In the genomic region with DNA sequence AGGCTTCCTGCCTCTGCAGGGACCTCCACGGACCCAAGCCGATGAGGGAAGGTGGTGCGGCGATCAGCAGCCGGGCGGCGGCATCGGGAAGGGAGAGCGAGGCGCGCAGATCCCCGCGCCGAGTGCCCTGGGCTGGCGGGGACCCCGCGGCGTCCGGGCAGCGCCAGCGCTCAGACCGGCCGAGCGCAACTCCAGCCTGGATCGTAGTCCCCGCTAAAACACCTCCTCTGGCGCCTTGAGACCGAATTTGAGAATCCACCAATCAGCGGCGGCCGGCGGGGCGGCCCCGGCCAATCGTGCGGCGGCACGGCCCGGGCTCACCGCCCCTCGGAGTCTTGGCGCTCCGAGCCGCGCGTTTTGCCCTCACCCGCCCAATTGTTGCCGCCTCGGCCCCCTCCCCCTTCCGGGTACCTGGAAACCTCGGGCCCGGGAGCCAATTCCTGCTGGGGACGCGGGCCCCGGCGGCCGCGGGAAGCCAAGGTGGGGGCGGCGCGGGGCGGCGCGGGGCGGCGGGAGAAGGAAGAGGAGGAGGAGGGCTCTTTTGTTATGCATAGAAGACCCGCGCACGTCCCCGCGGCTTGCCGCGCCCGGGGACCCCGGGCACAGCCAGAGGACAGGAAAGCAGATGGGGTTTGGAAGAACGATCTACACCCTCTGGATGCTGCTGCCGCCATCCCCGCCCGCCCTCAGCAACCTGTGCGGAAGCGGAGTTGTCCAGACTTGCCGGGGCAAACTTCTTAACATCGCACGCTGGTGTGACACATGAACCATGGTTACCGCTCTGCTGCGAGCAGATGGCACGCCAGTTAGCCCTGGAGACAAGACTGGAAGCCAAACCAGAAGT, we compare ENCODE assay signal across 1 cellular context.
TF ChIP-seq lines count a peak whose summit lies in the region.

A gene with protein sequence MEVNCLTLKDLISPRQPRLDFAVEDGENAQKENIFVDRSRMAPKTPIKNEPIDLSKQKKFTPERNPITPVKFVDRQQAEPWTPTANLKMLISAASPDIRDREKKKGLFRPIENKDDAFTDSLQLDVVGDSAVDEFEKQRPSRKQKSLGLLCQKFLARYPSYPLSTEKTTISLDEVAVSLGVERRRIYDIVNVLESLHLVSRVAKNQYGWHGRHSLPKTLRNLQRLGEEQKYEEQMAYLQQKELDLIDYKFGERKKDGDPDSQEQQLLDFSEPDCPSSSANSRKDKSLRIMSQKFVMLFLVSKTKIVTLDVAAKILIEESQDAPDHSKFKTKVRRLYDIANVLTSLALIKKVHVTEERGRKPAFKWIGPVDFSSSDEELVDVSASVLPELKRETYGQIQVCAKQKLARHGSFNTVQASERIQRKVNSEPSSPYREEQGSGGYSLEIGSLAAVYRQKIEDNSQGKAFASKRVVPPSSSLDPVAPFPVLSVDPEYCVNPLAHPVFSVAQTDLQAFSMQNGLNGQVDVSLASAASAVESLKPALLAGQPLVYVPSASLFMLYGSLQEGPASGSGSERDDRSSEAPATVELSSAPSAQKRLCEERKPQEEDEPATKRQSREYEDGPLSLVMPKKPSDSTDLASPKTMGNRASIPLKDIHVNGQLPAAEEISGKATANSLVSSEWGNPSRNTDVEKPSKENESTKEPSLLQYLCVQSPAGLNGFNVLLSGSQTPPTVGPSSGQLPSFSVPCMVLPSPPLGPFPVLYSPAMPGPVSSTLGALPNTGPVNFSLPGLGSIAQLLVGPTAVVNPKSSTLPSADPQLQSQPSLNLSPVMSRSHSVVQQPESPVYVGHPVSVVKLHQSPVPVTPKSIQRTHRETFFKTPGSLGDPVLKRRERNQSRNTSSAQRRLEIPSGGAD (minus strand): TSS at position 209 of the 844 bp plus-strand sequence. CDS start 934 bp downstream, outside the sequence.

TF ChIP-seq in HepG2, 621 proteins besides CTCF, POLR2A, EP300 and RAD21 (continued from another document):
- TF ChIP-seq, protein P1, sequence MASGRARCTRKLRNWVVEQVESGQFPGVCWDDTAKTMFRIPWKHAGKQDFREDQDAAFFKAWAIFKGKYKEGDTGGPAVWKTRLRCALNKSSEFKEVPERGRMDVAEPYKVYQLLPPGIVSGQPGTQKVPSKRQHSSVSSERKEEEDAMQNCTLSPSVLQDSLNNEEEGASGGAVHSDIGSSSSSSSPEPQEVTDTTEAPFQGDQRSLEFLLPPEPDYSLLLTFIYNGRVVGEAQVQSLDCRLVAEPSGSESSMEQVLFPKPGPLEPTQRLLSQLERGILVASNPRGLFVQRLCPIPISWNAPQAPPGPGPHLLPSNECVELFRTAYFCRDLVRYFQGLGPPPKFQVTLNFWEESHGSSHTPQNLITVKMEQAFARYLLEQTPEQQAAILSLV (CRISPR knock-in tag; IDR thresholded peaks at IDR 0.05; ENCODE audit: borderline replicate concordance), result peak; percentile 57; the same call in 1 of the 2 replicates
- TF ChIP-seq FOXC1 (CRISPR knock-in tag; IDR thresholded peaks at IDR 0.05; ENCODE audit: borderline replicate concordance), result no peak
- TF ChIP-seq SIN3A (IDR thresholded peaks at IDR 0.05; ENCODE audit: borderline replicate concordance, low read depth, low read length), result peak; percentile 33; the same call in 1 of the 2 replicates
